ENCODE assay signal across 1 cellular context in genomic region chr12:56721721-56722120, GRCh38.
TF ChIP-seq lines count a peak whose summit lies in the region.

No MANE protein-coding gene starts in this region.

TF ChIP-seq in HEK293, 187 proteins besides CTCF, POLR2A, EP300 and RAD21 (continued from another document):
- TF ChIP-seq ZNF449 (tag by site-specific recombination; IDR thresholded peaks at IDR 0.05) (no peak), RBAK (tag by site-specific recombination; IDR thresholded peaks at IDR 0.05) (no peak), PRDM1 (tag by site-specific recombination; IDR thresholded peaks at IDR 0.05) (no peak), ZNF169 (tag by site-specific recombination; IDR thresholded peaks at IDR 0.05) (no peak), BCL6B (tag by site-specific recombination; IDR thresholded peaks at IDR 0.05) (no peak), ZNF561 (tag by site-specific recombination; IDR thresholded peaks at IDR 0.05; ENCODE audit: borderline replicate concordance) (no peak), ZNF214 (tag by site-specific recombination; IDR thresholded peaks at IDR 0.05; ENCODE audit: borderline replicate concordance) (no peak), ZNF48 (tag by site-specific recombination; IDR thresholded peaks at IDR 0.05) (no peak), ZNF76 (tag by site-specific recombination; IDR thresholded peaks at IDR 0.05; ENCODE audit: borderline replicate concordance, low read depth) (no peak), SP3 (tag by site-specific recombination; IDR thresholded peaks at IDR 0.05) (no peak)
TF ChIP-seq in HEK293: peak in this region for 0.
